14 cellular contexts compared by ENCODE assay signal in genomic region chr4:107444-108429, GRCh38. TPM values are rescaled to one million over a fixed set of nuclear protein-coding genes. Genes with fewer than 3 reads are reported as not detected.
DNase-seq lines count a peak whose midpoint lies in the region; ATAC-seq and TF ChIP-seq lines count a peak whose summit lies in the region.
"Had no signal": no experiment of that assay in that cellular context is flagged by ENCODE, and none has a peak within 500 bp of the region (broad histone marks: within the 10 kb centered on the region; RNA-seq: fewer than 3 reads in every experiment).

No MANE protein-coding gene starts in this region.

- BruUV-seq in MCF 10A (replicated peaks; lab: Mats Ljungman, UMichigan), result no TSS peak

- 0% methylated on average over 12 of the region's 91 CpGs for WGBS in esophagus muscularis mucosa
- WGBS in urinary bladder, result 7% methylated on average over 91 of the region's 91 CpGs

- intact Hi-C loops in breast epithelium (cut with DNase I; ENCODE audit: low total_unique reads) (no loop called here), MCF 10A (cut with micrococcal nuclease) (no loop called here), esophagus muscularis mucosa (cut with DNase I) (no loop called here)
- intact Hi-C loops in naive thymus-derived CD4-positive, alpha-beta T cell (cut with micrococcal nuclease), result no loop called here

- in situ Hi-C loops in G401 (cut with HindIII; ENCODE audit: low sequenced_read_pairs), result no loop called here

- H3K4me3 Mint-ChIP-seq in MCF 10A (ENCODE audit: unreplicated experiment), result no peak overlapping the region
- peak overlapping the region in 6 of 10 donors; percentile 4 to 41 (median 34) for H3K4me3 Mint-ChIP-seq in naive thymus-derived CD4-positive, alpha-beta T cell
- H3K4me3 Mint-ChIP-seq: activated B cell treated with CpG ODN at 0.5 μM for 24 hours had no signal

- H3K9me3 ChIP-seq in breast epithelium (peaks cover 28 to 31% of the 10 kb centered on the region in 2 donors), esophagus muscularis mucosa (peaks cover 0 to 15% (median 3%) of the 10 kb centered on the region in 4 donors)
- peaks cover 0 to 68% (median 10%) of the 10 kb centered on the region in 3 experiments for H3K9me3 ChIP-seq in naive thymus-derived CD4-positive, alpha-beta T cell (ENCODE audit: control insufficient read depth in 2 of 3, low read length in 3 of 3)

- no peak for ATAC-seq in naive thymus-derived CD4-positive, alpha-beta T cell
- no peak for ATAC-seq in HG03521 (IDR thresholded peaks at IDR 0.05; ENCODE audit: unreplicated experiment)
- ATAC-seq: mucosa of descending colon, sciatic nerve had no signal

- POLR2A ChIA-PET in MCF 10A (lab: Yijun Ruan, JAX), result no interaction called here
- POLR2A ChIA-PET in naive thymus-derived CD4-positive, alpha-beta T cell (lab: Charles Lee), result no interaction called here

- no peak for TF ChIP-seq EP300 in esophagus muscularis mucosa (IDR thresholded peaks at IDR 0.05)

- peaks cover 0 to 50% of the 10 kb centered on the region in 2 donors for H3K27me3 ChIP-seq in breast epithelium
- H3K27me3 ChIP-seq in esophagus muscularis mucosa, result peaks cover 5 to 72% (median 20%) of the 10 kb centered on the region in 4 donors
- peaks cover 0 to 6% of the 10 kb centered on the region in 2 donors for H3K27me3 ChIP-seq in naive thymus-derived CD4-positive, alpha-beta T cell (ENCODE audit: control insufficient read depth in 2 of 2, insufficient read depth in 2 of 2, low read length in 2 of 2)

- H3K27ac ChIP-seq in breast epithelium (no peak overlapping the region), esophagus muscularis mucosa (replicated peaks in 1 of 4) (no peak overlapping the region), urinary bladder (ENCODE audit: low read depth) (no peak overlapping the region)
- no peak overlapping the region for H3K27ac ChIP-seq in naive thymus-derived CD4-positive, alpha-beta T cell (ENCODE audit: low read depth, low read length)

- no peaks in the 10 kb centered on the region for H3K27me3 Mint-ChIP-seq in MCF 10A (ENCODE audit: insufficient read depth, unreplicated experiment)
- H3K27me3 Mint-ChIP-seq in naive thymus-derived CD4-positive, alpha-beta T cell, result peaks cover 24 to 78% (median 58%) of the 10 kb centered on the region in 5 donors

- H3K9me3 Mint-ChIP-seq in MCF 10A (ENCODE audit: unreplicated experiment), result peaks cover 32% of the 10 kb centered on the region
- peaks cover 23 to 93% (median 72%) of the 10 kb centered on the region in 11 donors for H3K9me3 Mint-ChIP-seq in naive thymus-derived CD4-positive, alpha-beta T cell

- no peak for TF ChIP-seq CTCF in breast epithelium (IDR thresholded peaks at IDR 0.05)
- TF ChIP-seq CTCF in MCF 10A (IDR thresholded peaks at IDR 0.05; ENCODE audit: unreplicated experiment), result no peak
- TF ChIP-seq CTCF in esophagus muscularis mucosa (IDR thresholded peaks at IDR 0.05), result no peak

- H3K27ac Mint-ChIP-seq in MCF 10A (ENCODE audit: low read depth, unreplicated experiment), result no peak overlapping the region
- no peak overlapping the region for H3K27ac Mint-ChIP-seq in naive thymus-derived CD4-positive, alpha-beta T cell
- H3K27ac Mint-ChIP-seq: activated B cell treated with CpG ODN at 0.5 μM for 24 hours had no signal

- CTCF ChIA-PET in MCF 10A (lab: Yijun Ruan, JAX), result no interaction called here
- CTCF ChIA-PET in naive thymus-derived CD4-positive, alpha-beta T cell (lab: Charles Lee), result no interaction called here

- H3K4me3 ChIP-seq in breast epithelium (peak overlapping the region in 2 of 3 donors; percentile 32 to 62), esophagus muscularis mucosa (peak overlapping the region; percentile 50 to 59 (median 52)), urinary bladder (ENCODE audit: low read depth, low read length) (peak overlapping the region; percentile 25)
- no peak overlapping the region for H3K4me3 ChIP-seq in naive thymus-derived CD4-positive, alpha-beta T cell (ENCODE audit: low read length)
- H3K4me3 ChIP-seq: mucosa of descending colon had no signal

- no peaks in the 10 kb centered on the region for H3K4me1 Mint-ChIP-seq in MCF 10A (ENCODE audit: insufficient read depth, unreplicated experiment)
- H3K4me1 Mint-ChIP-seq in naive thymus-derived CD4-positive, alpha-beta T cell, result peaks cover 0 to 13% (median 0%) of the 10 kb centered on the region in 7 donors

- TF ChIP-seq POLR2A in breast epithelium (IDR thresholded peaks at IDR 0.05) (no peak), esophagus muscularis mucosa (IDR thresholded peaks at IDR 0.05; ENCODE audit: low read depth) (no peak)

- no peaks in the 10 kb centered on the region for H3K36me3 Mint-ChIP-seq in MCF 10A (ENCODE audit: insufficient read depth, unreplicated experiment)
- H3K36me3 Mint-ChIP-seq in naive thymus-derived CD4-positive, alpha-beta T cell, result peaks cover 12 to 70% (median 28%) of the 10 kb centered on the region in 5 donors

- no peaks in the 10 kb centered on the region for H3K4me1 ChIP-seq in breast epithelium
- peaks cover 12 to 15% (median 15%) of the 10 kb centered on the region in 4 donors for H3K4me1 ChIP-seq in esophagus muscularis mucosa
- no peaks in the 10 kb centered on the region for H3K4me1 ChIP-seq in naive thymus-derived CD4-positive, alpha-beta T cell (ENCODE audit: control insufficient read depth in 2 of 2, insufficient read depth in 2 of 2, low read length in 2 of 2)
- H3K4me1 ChIP-seq in urinary bladder (ENCODE audit: insufficient read depth), result no peaks in the 10 kb centered on the region

- DNase-seq in breast epithelium (ENCODE audit: low spot score in 2 of 2) (no peak), MCF 10A (ENCODE audit: unreplicated experiment) (no peak), esophagus muscularis mucosa (ENCODE audit: extremely low spot score) (no peak), G401 (ENCODE audit: low spot score) (no peak)
- DNase-seq in naive thymus-derived CD4-positive, alpha-beta T cell, result no peak
- no peak for DNase-seq in activated naive CD4-positive, alpha-beta T cell treated with Interleukin-2 at 50 U/mL for 16 hours
- DNase-seq: activated B cell treated with CpG ODN at 0.5 μM for 24 hours, amygdala, mucosa of descending colon, NCI-H1417, NCI-H748 treated with DMSO at 0.1 percent for 48 hours had no signal

- no peaks in the 10 kb centered on the region for H3K36me3 ChIP-seq in breast epithelium
- H3K36me3 ChIP-seq in esophagus muscularis mucosa, result no peaks in the 10 kb centered on the region
- H3K36me3 ChIP-seq in naive thymus-derived CD4-positive, alpha-beta T cell (ENCODE audit: control insufficient read depth in 2 of 3, insufficient read depth in 3 of 3, low read length in 3 of 3), result no peaks in the 10 kb centered on the region
- no peaks in the 10 kb centered on the region for H3K36me3 ChIP-seq in urinary bladder (ENCODE audit: insufficient read depth)

RNA-seq across cellular contexts. Expression of gene ZNF718, which starts 16.6 kb away (rescaled TPM):
- total RNA-seq in breast epithelium, result 10 to 100 TPM in 2 of 3 donors, 1 to 10 TPM in 1; 4.6 to 13.4 (median 12.7) TPM
- 10.8 and 12.2 TPM in 2 replicates for total RNA-seq in MCF 10A (2022)
- 10 to 100 TPM in 1 of 4 donors, 1 to 10 TPM in 3; 4.6 to 16.2 (median 5.7) TPM for total RNA-seq in esophagus muscularis mucosa
- total RNA-seq in naive thymus-derived CD4-positive, alpha-beta T cell, result 10 to 100 TPM in 2 of 5 experiments, 1 to 10 TPM in 3; 2.4 to 12.3 (median 10.0) TPM
- polyA plus RNA-seq in naive thymus-derived CD4-positive, alpha-beta T cell, result 1 to 10 TPM; 6.0 to 7.0 TPM
- 34.3 TPM for total RNA-seq in urinary bladder
- 2.6 TPM for polyA plus RNA-seq in urinary bladder
- total RNA-seq in G401 (2014; rRNA removed; shearing (Covaris generic)), result 8.3 and 9.8 TPM in 2 replicates

RNA-seq across cellular contexts. Expression of gene ZNF595, which starts 54.6 kb away (rescaled TPM):
- total RNA-seq in breast epithelium, result 10 to 100 TPM; 34.6 to 53.6 (median 41.3) TPM
- total RNA-seq in MCF 10A (2022), result 38.3 and 38.6 TPM in 2 replicates
- 10 to 100 TPM; 10.8 to 29.8 (median 15.7) TPM for total RNA-seq in esophagus muscularis mucosa
- 10 to 100 TPM in 2 of 5 experiments, 1 to 10 TPM in 3; 2.4 to 16.5 (median 8.9) TPM for total RNA-seq in naive thymus-derived CD4-positive, alpha-beta T cell
- polyA plus RNA-seq in naive thymus-derived CD4-positive, alpha-beta T cell, result 10 to 100 TPM in 1 of 2 donors, 1 to 10 TPM in 1; 2.4 to 16.4 TPM
- 41.9 TPM for total RNA-seq in urinary bladder
- 5.8 TPM for polyA plus RNA-seq in urinary bladder
- total RNA-seq in G401 (2014; rRNA removed; shearing (Covaris generic)), result 7.7 and 16.8 TPM in 2 replicates
